Comparison of ENCODE assay signal across 8 cellular contexts in genomic region chr11:62539238-62539925, GRCh38. TPM values are rescaled to one million over a fixed set of nuclear protein-coding genes. Genes with fewer than 3 reads are reported as not detected.
DNase-seq lines count a peak whose midpoint lies in the region; ATAC-seq, FAIRE-seq and TF ChIP-seq lines count a peak whose summit lies in the region.

No MANE protein-coding gene starts in this region.

- TF ChIP-seq POLR2A in transverse colon (IDR thresholded peaks at IDR 0.05) (no peak), GM18505 (IDR thresholded peaks at IDR 0.05; ENCODE audit: borderline replicate concordance, extremely low read depth, insufficient read depth, insufficient read length) (no peak)

- peaks cover 48% of the 10 kb centered on the region for H3K4me1 Mint-ChIP-seq in activated naive CD4-positive, alpha-beta T cell treated with anti-CD3 and anti-CD28 coated beads for 36 hours (ENCODE audit: low read depth)
- peaks cover 60% of the 10 kb centered on the region for H3K4me1 Mint-ChIP-seq in activated naive CD4-positive, alpha-beta T cell treated with anti-CD3 and anti-CD28 coated beads, Interleukin-2, amount 10 ng/mL, durations not matched to agents 7 days and 5 days
- peaks cover 54% of the 10 kb centered on the region for H3K4me1 Mint-ChIP-seq in T-helper 1 cell treated with Interleukin-12 subunit alpha and Interleukin-12 subunit beta and Interleukin-4 antibody, amounts not matched to agents 30 μg/mL and 1 μg/mL, for 36 hours (ENCODE audit: low read depth)
- H3K4me1 Mint-ChIP-seq in memory B cell, result peaks cover 61% of the 10 kb centered on the region

- H3K27ac Mint-ChIP-seq in activated naive CD4-positive, alpha-beta T cell treated with anti-CD3 and anti-CD28 coated beads for 36 hours, result no peak overlapping the region
- H3K27ac Mint-ChIP-seq in activated naive CD4-positive, alpha-beta T cell treated with anti-CD3 and anti-CD28 coated beads, Interleukin-2, amount 10 ng/mL, durations not matched to agents 7 days and 5 days, result no peak overlapping the region
- peak overlapping the region; percentile 20 for H3K27ac Mint-ChIP-seq in T-helper 1 cell treated with Interleukin-12 subunit alpha and Interleukin-12 subunit beta and Interleukin-4 antibody, amounts not matched to agents 30 μg/mL and 1 μg/mL, for 36 hours
- H3K27ac Mint-ChIP-seq in memory B cell, result peak overlapping the region; percentile 96

- no peak for FAIRE-seq in bronchial epithelial cell (lab: Jason Lieb, UNC)

- TF ChIP-seq CTCF in bronchial epithelial cell (IDR thresholded peaks at IDR 0.05; ENCODE audit: insufficient read depth, low read length, severe bottlenecking), result no peak
- TF ChIP-seq CTCF in transverse colon (IDR thresholded peaks at IDR 0.05), result no peak

- CTCF ChIA-PET in activated naive CD4-positive, alpha-beta T cell treated with anti-CD3 and anti-CD28 coated beads for 36 hours (lab: Charles Lee), result interaction anchor here (0.7 to 3.2 kb wide), 4 partner anchors 12 to 145 kb away, joined by 3 to 11 read pairs (median 4); no protein-coding TSS in a partner anchor
- CTCF ChIA-PET in activated naive CD4-positive, alpha-beta T cell treated with anti-CD3 and anti-CD28 coated beads, Interleukin-2, amount 10 ng/mL, durations not matched to agents 7 days and 5 days (lab: Charles Lee), result interaction anchor here (1.4 to 11.3 kb wide), 4 partner anchors 17 to 145 kb away, joined by 4 to 276 read pairs (median 38); no protein-coding TSS in a partner anchor

- no peak for TF ChIP-seq EP300 in transverse colon (IDR thresholded peaks at IDR 0.05; ENCODE audit: low read depth)

- peaks cover 4% of the 10 kb centered on the region for H3K36me3 Mint-ChIP-seq in activated naive CD4-positive, alpha-beta T cell treated with anti-CD3 and anti-CD28 coated beads for 36 hours (ENCODE audit: low read depth)
- H3K36me3 Mint-ChIP-seq in activated naive CD4-positive, alpha-beta T cell treated with anti-CD3 and anti-CD28 coated beads, Interleukin-2, amount 10 ng/mL, durations not matched to agents 7 days and 5 days, result peaks cover 11% of the 10 kb centered on the region
- peaks cover 20% of the 10 kb centered on the region for H3K36me3 Mint-ChIP-seq in T-helper 1 cell treated with Interleukin-12 subunit alpha and Interleukin-12 subunit beta and Interleukin-4 antibody, amounts not matched to agents 30 μg/mL and 1 μg/mL, for 36 hours (ENCODE audit: low read depth)
- H3K36me3 Mint-ChIP-seq in memory B cell, result peaks cover 15% of the 10 kb centered on the region

- 30% methylated on average over 13 of the region's 13 CpGs; no CpG with 5 or more reads in 1 of the 2 donors for WGBS in transverse colon (ENCODE audit: low coverage in 1 of 2), 2 donors

- H3K9me3 ChIP-seq in transverse colon, result no peaks in the 10 kb centered on the region

- DNase-seq in activated naive CD4-positive, alpha-beta T cell treated with anti-CD3 and anti-CD28 coated beads for 36 hours, result peak; percentile 59
- DNase-seq in activated naive CD4-positive, alpha-beta T cell treated with anti-CD3 and anti-CD28 coated beads, Interleukin-2, amount 10 ng/mL, durations not matched to agents 7 days and 5 days, result no peak
- DNase-seq in bronchial epithelial cell (ENCODE audit: low read depth), result peak; percentile 84
- no peak for DNase-seq in memory B cell (ENCODE audit: low spot score in 2 of 2)
- peak; percentile 80 for DNase-seq in transverse colon

- peaks cover 32% of the 10 kb centered on the region for H3K36me3 ChIP-seq in bronchial epithelial cell (ENCODE audit: control insufficient read depth, insufficient read depth, low read length)
- H3K36me3 ChIP-seq in transverse colon, result peaks cover 0 to 14% (median 5%) of the 10 kb centered on the region in 4 donors

- H3K27me3 Mint-ChIP-seq in activated naive CD4-positive, alpha-beta T cell treated with anti-CD3 and anti-CD28 coated beads for 36 hours (ENCODE audit: low read depth), result no peaks in the 10 kb centered on the region
- H3K27me3 Mint-ChIP-seq in activated naive CD4-positive, alpha-beta T cell treated with anti-CD3 and anti-CD28 coated beads, Interleukin-2, amount 10 ng/mL, durations not matched to agents 7 days and 5 days, result no peaks in the 10 kb centered on the region
- H3K27me3 Mint-ChIP-seq in T-helper 1 cell treated with Interleukin-12 subunit alpha and Interleukin-12 subunit beta and Interleukin-4 antibody, amounts not matched to agents 30 μg/mL and 1 μg/mL, for 36 hours (ENCODE audit: low read depth), result no peaks in the 10 kb centered on the region
- no peaks in the 10 kb centered on the region for H3K27me3 Mint-ChIP-seq in memory B cell

- H3K4me3 Mint-ChIP-seq in activated naive CD4-positive, alpha-beta T cell treated with anti-CD3 and anti-CD28 coated beads for 36 hours, result no peak overlapping the region
- H3K4me3 Mint-ChIP-seq in activated naive CD4-positive, alpha-beta T cell treated with anti-CD3 and anti-CD28 coated beads, Interleukin-2, amount 10 ng/mL, durations not matched to agents 7 days and 5 days, result no peak overlapping the region
- no peak overlapping the region for H3K4me3 Mint-ChIP-seq in T-helper 1 cell treated with Interleukin-12 subunit alpha and Interleukin-12 subunit beta and Interleukin-4 antibody, amounts not matched to agents 30 μg/mL and 1 μg/mL, for 36 hours
- H3K4me3 Mint-ChIP-seq in memory B cell, result peak overlapping the region; percentile 70

- peak overlapping the region; percentile 96 to 100 (median 97) for H3K27ac ChIP-seq in transverse colon

- H3K4me1 ChIP-seq in transverse colon, result peaks cover 60 to 82% (median 74%) of the 10 kb centered on the region in 4 donors

- in situ Hi-C loops in transverse colon (cut with MboI; ENCODE audit: low pct_ligation_motif_present in 1 of 4, low pct_unique_long_range_greater_than_20kb in 1 of 4, low sequenced_read_pairs in 3 of 4), result no loop called here

- H3K4me3 ChIP-seq in bronchial epithelial cell (ENCODE audit: low read depth, low read length), result peak overlapping the region; percentile 4
- H3K4me3 ChIP-seq in transverse colon, result peak overlapping the region in 2 of 4 donors; percentile 12 to 15

- no peaks in the 10 kb centered on the region for H3K27me3 ChIP-seq in bronchial epithelial cell (ENCODE audit: control insufficient read depth, insufficient read depth, low read length)
- no peaks in the 10 kb centered on the region for H3K27me3 ChIP-seq in transverse colon

- intact Hi-C loops in activated naive CD4-positive, alpha-beta T cell treated with anti-CD3 and anti-CD28 coated beads for 36 hours (cut with micrococcal nuclease), result no loop called here
- intact Hi-C loops in transverse colon (cut with DNase I; ENCODE audit: low total_unique reads), result no loop called here

- ATAC-seq in memory B cell (ENCODE audit: low read depth) (no peak), HG02885 (IDR thresholded peaks at IDR 0.05; ENCODE audit: poor library complexity, unreplicated experiment) (no peak), GM18505 (IDR thresholded peaks at IDR 0.05; ENCODE audit: unreplicated experiment) (no peak)

- H3K9me3 Mint-ChIP-seq in activated naive CD4-positive, alpha-beta T cell treated with anti-CD3 and anti-CD28 coated beads for 36 hours, result no peaks in the 10 kb centered on the region
- H3K9me3 Mint-ChIP-seq in activated naive CD4-positive, alpha-beta T cell treated with anti-CD3 and anti-CD28 coated beads, Interleukin-2, amount 10 ng/mL, durations not matched to agents 7 days and 5 days, result no peaks in the 10 kb centered on the region
- no peaks in the 10 kb centered on the region for H3K9me3 Mint-ChIP-seq in T-helper 1 cell treated with Interleukin-12 subunit alpha and Interleukin-12 subunit beta and Interleukin-4 antibody, amounts not matched to agents 30 μg/mL and 1 μg/mL, for 36 hours
- H3K9me3 Mint-ChIP-seq in memory B cell, result no peaks in the 10 kb centered on the region

RNA-seq across cellular contexts. Expression of gene AHNAK, which starts 7.2 kb away (rescaled TPM):
- total RNA-seq in activated naive CD4-positive, alpha-beta T cell treated with anti-CD3 and anti-CD28 coated beads for 36 hours, result 1 to 10 TPM; 9.2 to 9.4 TPM
- total RNA-seq in bronchial epithelial cell (354 and 607 TPM in 2 replicates), transverse colon (1,000 to 10,000 TPM in 1 of 4 donors, 100 to 1,000 TPM in 3; 561 to 1,032 (median 742) TPM)

RNA-seq across cellular contexts. Expression of gene EEF1G, which starts 34.3 kb away (rescaled TPM):
- 1,000 to 10,000 TPM; 2,282 to 2,440 TPM for total RNA-seq in activated naive CD4-positive, alpha-beta T cell treated with anti-CD3 and anti-CD28 coated beads for 36 hours
- total RNA-seq in bronchial epithelial cell (2,058 and 2,441 TPM in 2 replicates), transverse colon (1,000 to 10,000 TPM in 3 of 4 donors, 100 to 1,000 TPM in 1; 337 to 1,276 (median 1,207) TPM)

RNA-seq across cellular contexts. Expression of gene TUT1, which starts 51.9 kb away (rescaled TPM):
- total RNA-seq in activated naive CD4-positive, alpha-beta T cell treated with anti-CD3 and anti-CD28 coated beads for 36 hours, result 10 to 100 TPM; 38.2 to 42.0 TPM
- total RNA-seq in bronchial epithelial cell (7.0 and 9.5 TPM in 2 replicates), transverse colon (10 to 100 TPM in 2 of 4 donors, 1 to 10 TPM in 2; 6.0 to 12.4 (median 9.8) TPM)

Comparison
In these comparisons a context has a peak if more than half of its experiments do, and no peak if none do; other contexts are left out.
1. DNase-seq: peak in activated naive CD4-positive, alpha-beta T cell treated with anti-CD3 and anti-CD28 coated beads for 36 hours (single experiment), bronchial epithelial cell (single experiment) and transverse colon (single experiment); none in activated naive CD4-positive, alpha-beta T cell treated with anti-CD3 and anti-CD28 coated beads, Interleukin-2, amount 10 ng/mL, durations not matched to agents 7 days and 5 days (single experiment) and memory B cell (0 of 2).
2. H3K27ac Mint-ChIP-seq: peak in T-helper 1 cell treated with Interleukin-12 subunit alpha and Interleukin-12 subunit beta and Interleukin-4 antibody, amounts not matched to agents 30 μg/mL and 1 μg/mL, for 36 hours (single experiment) and memory B cell (single experiment); none in activated naive CD4-positive, alpha-beta T cell treated with anti-CD3 and anti-CD28 coated beads for 36 hours (single experiment) and activated naive CD4-positive, alpha-beta T cell treated with anti-CD3 and anti-CD28 coated beads, Interleukin-2, amount 10 ng/mL, durations not matched to agents 7 days and 5 days (single experiment).
3. RNA of gene AHNAK, which starts 7.2 kb away (total RNA-seq): 561 to 1,032 TPM in transverse colon and 354 to 607 TPM in bronchial epithelial cell; 9.2 to 9.4 TPM in activated naive CD4-positive, alpha-beta T cell treated with anti-CD3 and anti-CD28 coated beads for 36 hours; every median in the first group is over 10 times any median in the second.